1 cellular context compared by ENCODE assay signal in the genomic region with DNA sequence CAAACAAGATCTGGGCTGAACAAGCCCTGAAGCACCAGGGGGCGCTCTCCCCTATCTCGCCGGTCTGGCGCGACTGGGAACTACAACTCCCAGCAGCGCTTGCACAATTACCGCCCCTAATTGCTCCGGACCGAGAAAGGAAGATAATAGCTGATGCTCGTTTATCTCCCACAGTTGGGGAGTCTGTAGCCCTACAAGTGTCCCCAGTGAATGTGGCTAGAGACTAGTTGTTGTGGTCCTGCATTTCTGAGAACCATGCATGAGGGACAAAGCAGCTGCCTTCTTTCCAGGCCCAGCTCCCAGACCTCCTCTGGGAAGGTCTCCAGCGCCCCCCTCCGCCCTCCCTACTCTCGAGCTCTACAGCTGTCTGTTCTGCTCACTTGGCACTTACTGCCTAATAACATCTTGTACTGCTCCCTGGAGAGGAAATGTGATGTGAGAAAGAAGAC.
TF ChIP-seq lines count a peak whose summit lies in the region.

No MANE protein-coding gene starts in this region.

TF ChIP-seq in HepG2, 621 proteins besides CTCF, POLR2A, EP300 and RAD21 (continued from another document):
- TF ChIP-seq SAFB2 (CRISPR knock-in tag; IDR thresholded peaks at IDR 0.05; ENCODE audit: borderline replicate concordance, low read depth) (no peak), HBP1 (CRISPR knock-in tag; IDR thresholded peaks at IDR 0.05; ENCODE audit: low read depth) (no peak), SOX5 (CRISPR knock-in tag; IDR thresholded peaks at IDR 0.05; ENCODE audit: borderline replicate concordance) (no peak), HNF4G (IDR thresholded peaks at IDR 0.05; ENCODE audit: borderline replicate concordance, low read depth, low read length) (no peak), HNF4G (CRISPR knock-in tag; IDR thresholded peaks at IDR 0.05; ENCODE audit: borderline replicate concordance, low read depth) (no peak), STAT5B (CRISPR knock-in tag; IDR thresholded peaks at IDR 0.05) (no peak), ZNF570 (CRISPR knock-in tag; IDR thresholded peaks at IDR 0.05; ENCODE audit: borderline replicate concordance) (no peak), ZFAT (CRISPR knock-in tag; conservative IDR thresholded peaks at IDR 0.05) (no peak), ZNF547 (CRISPR knock-in tag; IDR thresholded peaks at IDR 0.05) (no peak)
